8 cellular contexts compared by ENCODE assay signal in genomic region chr1:228646717-228647522, GRCh38.
DNase-seq lines count a peak whose midpoint lies in the region; ATAC-seq and TF ChIP-seq lines count a peak whose summit lies in the region.

No MANE protein-coding gene starts in this region.

- ATAC-seq in naive B cell (ENCODE audit: low read depth in 2 of 2), result peak; percentile 76 to 89
- ATAC-seq in aorta (ENCODE audit: low FRiP score), result peak; percentile 88
- no peak for ATAC-seq in HG03108 (IDR thresholded peaks at IDR 0.05; ENCODE audit: unreplicated experiment)

- H3K4me1 Mint-ChIP-seq in naive B cell, result peaks cover 23 to 28% (median 27%) of the 10 kb centered on the region in 3 donors

- H3K36me3 ChIP-seq in esophagus (ENCODE audit: control insufficient read depth in 2 of 2, insufficient read depth in 2 of 2, low read length in 1 of 2), result no peaks in the 10 kb centered on the region
- no peaks in the 10 kb centered on the region for H3K36me3 ChIP-seq in aorta (ENCODE audit: control insufficient read depth in 1 of 2, insufficient read depth in 2 of 2, low read length in 1 of 2)

- in situ Hi-C loops in GM13976 (cut with MboI; ENCODE audit: low sequenced_read_pairs, unreplicated experiment), result no loop called here

- DNase-seq in AG08395 (ENCODE audit: low spot score), result peak; percentile 20
- peak; percentile 56 for DNase-seq in GM13976 (ENCODE audit: low spot score)
- peak; percentile 22 to 23 for DNase-seq in NCI-H1930 (lab: John Stamatoyannopoulos, UW)
- DNase-seq in activated CD4-positive, alpha-beta T cell treated with anti-CD3 and anti-CD28 coated beads for 48 hours, result peak; percentile 31
- peak; percentile 42 for DNase-seq in naive B cell
- DNase-seq in aorta, result peak; percentile 67 to 82

- H3K4me1 ChIP-seq in esophagus (ENCODE audit: control insufficient read depth in 2 of 2, insufficient read depth in 2 of 2, low read length in 1 of 2) (peaks cover 8 to 16% of the 10 kb centered on the region in 2 donors), aorta (ENCODE audit: control insufficient read depth in 1 of 2, insufficient read depth in 2 of 2, low read length in 2 of 2) (no peaks in the 10 kb centered on the region)

- peaks cover 40 to 55% (median 42%) of the 10 kb centered on the region in 3 donors for H3K27me3 Mint-ChIP-seq in naive B cell

- intact Hi-C loops in aorta (cut with DNase I), result no loop called here

- peak overlapping the region in 1 of 2 donors; percentile 49 for H3K27ac ChIP-seq in esophagus (ENCODE audit: low read depth in 2 of 2, low read length in 1 of 2)
- no peak overlapping the region for H3K27ac ChIP-seq in aorta (ENCODE audit: low read depth in 1 of 2, low read length in 2 of 2)

- H3K9me3 ChIP-seq in esophagus (ENCODE audit: control insufficient read depth in 2 of 2, insufficient read depth in 1 of 2, low read depth in 1 of 2, low read length in 1 of 2) (no peaks in the 10 kb centered on the region), aorta (ENCODE audit: control insufficient read depth, low read length) (no peaks in the 10 kb centered on the region)

- no peak for TF ChIP-seq CTCF in GM13976 (IDR thresholded peaks at IDR 0.05; ENCODE audit: borderline replicate concordance, control extremely low read depth, extremely low read depth, insufficient read depth, missing control alignments)

- H3K27ac Mint-ChIP-seq in naive B cell, result peak overlapping the region; percentile 51 to 97 (median 79)

- peaks cover 0 to 10% (median 2%) of the 10 kb centered on the region in 7 donors for H3K9me3 Mint-ChIP-seq in naive B cell

- H3K27me3 ChIP-seq in esophagus (ENCODE audit: control insufficient read depth in 1 of 2, insufficient read depth in 2 of 2, low read length in 2 of 2) (peaks cover 2 to 8% of the 10 kb centered on the region in 2 donors), aorta (ENCODE audit: control insufficient read depth in 1 of 2, insufficient read depth in 2 of 2, low read length in 1 of 2) (no peaks in the 10 kb centered on the region)

- H3K4me3 ChIP-seq in esophagus (ENCODE audit: low read depth in 1 of 2, low read length in 2 of 2), result peak overlapping the region; percentile 41 to 52
- H3K4me3 ChIP-seq in aorta (ENCODE audit: low read length in 2 of 2), result peak overlapping the region; percentile 43

- WGBS in esophagus, 2 donors, result 1% methylated on average over 49 of the region's 49 CpGs
- WGBS in aorta, 2 donors, result 1% methylated on average over 49 of the region's 49 CpGs

- peak overlapping the region; percentile 85 to 99 (median 94) for H3K4me3 Mint-ChIP-seq in naive B cell

- H3K36me3 Mint-ChIP-seq in naive B cell, result peaks cover 0 to 19% of the 10 kb centered on the region in 2 donors

Comparison
In these comparisons a context has a peak if more than half of its experiments do, and no peak if none do; other contexts are left out.
1. DNase-seq: peak in every context shown above with its lines; median percentile 74 in aorta; 56 in GM13976; 42 in naive B cell; 31 in activated CD4-positive, alpha-beta T cell treated with anti-CD3 and anti-CD28 coated beads for 48 hours; 22 in NCI-H1930; 20 in AG08395.